Comparison of ENCODE assay signal across 13 cellular contexts in genomic region chr15:64146885-64147681, GRCh38. TPM values are rescaled to one million over a fixed set of nuclear protein-coding genes. Genes with fewer than 3 reads are reported as not detected.
DNase-seq lines count a peak whose midpoint lies in the region; ATAC-seq and TF ChIP-seq lines count a peak whose summit lies in the region.
"Had no signal": no experiment of that assay in that cellular context is flagged by ENCODE, and none has a peak within 500 bp of the region (broad histone marks: within the 10 kb centered on the region; RNA-seq: fewer than 3 reads in every experiment).

No MANE protein-coding gene starts in this region.

- no peak overlapping the region for H3K27ac ChIP-seq in brain microvascular endothelial cell
- H3K27ac ChIP-seq: neutrophil, spleen had no signal

- peaks cover 2% of the 10 kb centered on the region for H3K27me3 ChIP-seq in brain microvascular endothelial cell (replicated peaks)

- H3K4me3 ChIP-seq in brain microvascular endothelial cell (ENCODE audit: low read depth, low read length): no peak overlapping the region
- H3K4me3 ChIP-seq: heart right ventricle, spleen had no signal

- peak; percentile 79 for DNase-seq in SK-N-DZ (ENCODE audit: low spot score)
- peak; percentile 58 for DNase-seq in brain microvascular endothelial cell
- peak; percentile 67 for DNase-seq in pons (ENCODE audit: low spot score)
- DNase-seq in occipital lobe (lab: John Stamatoyannopoulos, UW): no peak
- DNase-seq in stimulated activated naive CD4-positive, alpha-beta T cell (lab: John Stamatoyannopoulos, UW): no peak
- DNase-seq: activated effector memory CD4-positive, alpha-beta T cell treated with anti-CD3 and anti-CD28 coated beads, Interleukin-2, amount 50 U/mL, for 16 hours; CD4-positive, alpha-beta T cell; H9; heart right ventricle; NCI-H2107; spleen had no signal

- in situ Hi-C loops in brain microvascular endothelial cell (cut with HindIII; ENCODE audit: low pct_ligation_motif_present, low sequenced_read_pairs): no loop called here

- H3K36me3 ChIP-seq in brain microvascular endothelial cell (replicated peaks): no peaks in the 10 kb centered on the region

- ATAC-seq in HG03039 (IDR thresholded peaks at IDR 0.05; ENCODE audit: unreplicated experiment): no peak

- TF ChIP-seq CTCF in brain microvascular endothelial cell (IDR thresholded peaks at IDR 0.05; ENCODE audit: low read depth, low read length, missing control alignments): no peak

RNA-seq across cellular contexts. Expression of gene SNX22, which starts 4.4 kb away (rescaled TPM):
- 4.5 and 6.9 TPM in 2 replicates for polyA plus RNA-seq in SK-N-DZ (2014; cell fraction: cytosol; rRNA removed)
- polyA plus RNA-seq in SK-N-DZ (2014; cell fraction: nucleus; rRNA removed): 22.6 and 27.8 TPM in 2 replicates
- 14.5 TPM for total RNA-seq in occipital lobe

RNA-seq across cellular contexts. Expression of gene PPIB, which starts 15.7 kb away (rescaled TPM):
- 388 and 415 TPM in 2 replicates for polyA plus RNA-seq in SK-N-DZ (2014; cell fraction: cytosol; rRNA removed)
- polyA plus RNA-seq in SK-N-DZ (2014; cell fraction: nucleus; rRNA removed): 154 and 174 TPM in 2 replicates
- total RNA-seq in occipital lobe: 142 TPM

RNA-seq across cellular contexts. Expression of gene SNX1, which starts 51.3 kb away (rescaled TPM):
- 33.8 and 34.1 TPM in 2 replicates for polyA plus RNA-seq in SK-N-DZ (2014; cell fraction: cytosol; rRNA removed)
- polyA plus RNA-seq in SK-N-DZ (2014; cell fraction: nucleus; rRNA removed): 42.3 and 96.4 TPM in 2 replicates
- 37.6 TPM for total RNA-seq in occipital lobe

RNA-seq across cellular contexts. Expression of gene CIAO2A, which starts 53.4 kb away (rescaled TPM):
- polyA plus RNA-seq in SK-N-DZ (2014; cell fraction: cytosol; rRNA removed): 177 and 192 TPM in 2 replicates
- polyA plus RNA-seq in SK-N-DZ (2014; cell fraction: nucleus; rRNA removed): 156 and 162 TPM in 2 replicates
- 36.3 TPM for total RNA-seq in occipital lobe

Comparison
In these comparisons a context has a peak if more than half of its experiments do, and no peak if none do; other contexts are left out.
1. DNase-seq: peak in SK-N-DZ (single experiment), brain microvascular endothelial cell (single experiment) and pons (single experiment); none in occipital lobe (single experiment) and stimulated activated naive CD4-positive, alpha-beta T cell (0 of 6).